Comparison of ENCODE assay signal across 1 cellular context in genomic region chr17:63634163-63634562, GRCh38.
A peak's percentile ranks its signal among the peaks of the same experiment; 100 is the strongest.
TF ChIP-seq lines count a peak whose summit lies in the region.

No MANE protein-coding gene starts in this region.

TF ChIP-seq in K562, 482 proteins besides CTCF, POLR2A, EP300 and RAD21 (continues in another document):
- TF ChIP-seq ATF7 (IDR thresholded peaks at IDR 0.05) (peak; percentile 83), FOS (IDR thresholded peaks at IDR 0.05; ENCODE audit: extremely low read depth, insufficient read length) (no peak), CBFA2T2 (conservative IDR thresholded peaks at IDR 0.05) (no peak), RNF2 (IDR thresholded peaks at IDR 0.05) (no peak), NRF1 (conservative IDR thresholded peaks at IDR 0.05 in 1 of 2, IDR thresholded peaks at IDR 0.05 in 1 of 2) (0 out of 4 replicates have a peak, but pooled peaks have one; percentile 12 to 31), TBP (optimal IDR thresholded peaks at IDR 0.05; ENCODE audit: low read depth, low read length) (peak; percentile 17), TEAD1 (CRISPR knock-in tag; IDR thresholded peaks at IDR 0.05) (no peak), ZKSCAN3 (CRISPR knock-in tag; IDR thresholded peaks at IDR 0.05) (no peak), MTA3 (IDR thresholded peaks at IDR 0.05; ENCODE audit: borderline replicate concordance) (no peak), CEBPZ (IDR thresholded peaks at IDR 0.05; ENCODE audit: borderline replicate concordance, low read depth, low read length) (no peak), ZKSCAN1 (IDR thresholded peaks at IDR 0.05; ENCODE audit: low read depth, low read length) (0 out of 2 replicates have a peak, but pooled peaks have one; percentile 9), ZFP30 (CRISPR knock-in tag; IDR thresholded peaks at IDR 0.05; ENCODE audit: borderline replicate concordance) (no peak), ZNF3 (CRISPR knock-in tag; IDR thresholded peaks at IDR 0.05) (no peak), KAT2B (IDR thresholded peaks at IDR 0.05; ENCODE audit: low read depth, low read length) (no peak), ZC3H8 (IDR thresholded peaks at IDR 0.05) (no peak), ZNF23 (CRISPR knock-in tag; IDR thresholded peaks at IDR 0.05) (no peak), NUFIP1 (IDR thresholded peaks at IDR 0.05; ENCODE audit: partially characterized antibody) (no peak), ZNF830 (CRISPR knock-in tag; IDR thresholded peaks at IDR 0.05) (no peak), LEF1 (IDR thresholded peaks at IDR 0.05) (peak; percentile 66; the same call in 1 of the 2 replicates), ATF3 (IDR thresholded peaks at IDR 0.05) (peak; percentile 66), ATF3 (CRISPR knock-in tag; conservative IDR thresholded peaks at IDR 0.05) (no peak), ZZZ3 (IDR thresholded peaks at IDR 0.05) (no peak), WHSC1 (IDR thresholded peaks at IDR 0.05; ENCODE audit: low read length) (no peak), SMAD4 (CRISPR knock-in tag; conservative IDR thresholded peaks at IDR 0.05) (no peak), HDAC2 (IDR thresholded peaks at IDR 0.05) (0 out of 2 replicates have a peak, but pooled peaks have one; percentile 19), FOXK2 (conservative IDR thresholded peaks at IDR 0.05 in 1 of 2, IDR thresholded peaks at IDR 0.05 in 1 of 2; ENCODE audit: low read depth in 2 of 2) (no peak), NCOA1 (IDR thresholded peaks at IDR 0.05; ENCODE audit: low read depth) (no peak), ZBTB43 (CRISPR knock-in tag; IDR thresholded peaks at IDR 0.05) (0 out of 2 replicates have a peak, but pooled peaks have one; percentile 53), GATA2 (CRISPR knock-in tag; IDR thresholded peaks at IDR 0.05) (no peak), ZFPM2 (CRISPR knock-in tag; IDR thresholded peaks at IDR 0.05) (no peak), HDAC1 (IDR thresholded peaks at IDR 0.05) (no peak), ZNF282 (CRISPR knock-in tag; IDR thresholded peaks at IDR 0.05) (no peak), POLR2B (IDR thresholded peaks at IDR 0.05; ENCODE audit: low read depth, partially characterized antibody) (no peak), NCOA2 (IDR thresholded peaks at IDR 0.05; ENCODE audit: partially characterized antibody in 2 of 2) (no peak), STAG1 (CRISPR knock-in tag; IDR thresholded peaks at IDR 0.05; ENCODE audit: borderline replicate concordance) (no peak), HIVEP1 (CRISPR knock-in tag; IDR thresholded peaks at IDR 0.05) (no peak), E2F4 (CRISPR knock-in tag; IDR thresholded peaks at IDR 0.05; ENCODE audit: low read depth) (no peak), U2AF2 (optimal IDR thresholded peaks at IDR 0.05; ENCODE audit: low read depth, low read length) (no peak), ZNF175 (CRISPR knock-in tag; IDR thresholded peaks at IDR 0.05; ENCODE audit: low read depth) (no peak), EGR1 (conservative IDR thresholded peaks at IDR 0.05) (no peak), ETS2 (tag; IDR thresholded peaks at IDR 0.05; ENCODE audit: borderline replicate concordance, poor library complexity, severe bottlenecking) (no peak), DPF2 (IDR thresholded peaks at IDR 0.05) (peak; percentile 37), NR2C2 (CRISPR knock-in tag; IDR thresholded peaks at IDR 0.05) (no peak), NR2C2 (tag; IDR thresholded peaks at IDR 0.05) (peak; percentile 41; the same call in 1 of the 2 replicates), ZFX (CRISPR knock-in tag; IDR thresholded peaks at IDR 0.05) (peak; percentile 28; the same call in 1 of the 2 replicates), ILF3 (IDR thresholded peaks at IDR 0.05; ENCODE audit: borderline replicate concordance) (no peak), ZNF445 (CRISPR knock-in tag; IDR thresholded peaks at IDR 0.05; ENCODE audit: low read depth) (no peak)
- TF ChIP-seq, protein P1, sequence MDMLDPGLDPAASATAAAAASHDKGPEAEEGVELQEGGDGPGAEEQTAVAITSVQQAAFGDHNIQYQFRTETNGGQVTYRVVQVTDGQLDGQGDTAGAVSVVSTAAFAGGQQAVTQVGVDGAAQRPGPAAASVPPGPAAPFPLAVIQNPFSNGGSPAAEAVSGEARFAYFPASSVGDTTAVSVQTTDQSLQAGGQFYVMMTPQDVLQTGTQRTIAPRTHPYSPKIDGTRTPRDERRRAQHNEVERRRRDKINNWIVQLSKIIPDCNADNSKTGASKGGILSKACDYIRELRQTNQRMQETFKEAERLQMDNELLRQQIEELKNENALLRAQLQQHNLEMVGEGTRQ (CRISPR knock-in tag; IDR thresholded peaks at IDR 0.05), result no peak
- TF ChIP-seq, protein P2, sequence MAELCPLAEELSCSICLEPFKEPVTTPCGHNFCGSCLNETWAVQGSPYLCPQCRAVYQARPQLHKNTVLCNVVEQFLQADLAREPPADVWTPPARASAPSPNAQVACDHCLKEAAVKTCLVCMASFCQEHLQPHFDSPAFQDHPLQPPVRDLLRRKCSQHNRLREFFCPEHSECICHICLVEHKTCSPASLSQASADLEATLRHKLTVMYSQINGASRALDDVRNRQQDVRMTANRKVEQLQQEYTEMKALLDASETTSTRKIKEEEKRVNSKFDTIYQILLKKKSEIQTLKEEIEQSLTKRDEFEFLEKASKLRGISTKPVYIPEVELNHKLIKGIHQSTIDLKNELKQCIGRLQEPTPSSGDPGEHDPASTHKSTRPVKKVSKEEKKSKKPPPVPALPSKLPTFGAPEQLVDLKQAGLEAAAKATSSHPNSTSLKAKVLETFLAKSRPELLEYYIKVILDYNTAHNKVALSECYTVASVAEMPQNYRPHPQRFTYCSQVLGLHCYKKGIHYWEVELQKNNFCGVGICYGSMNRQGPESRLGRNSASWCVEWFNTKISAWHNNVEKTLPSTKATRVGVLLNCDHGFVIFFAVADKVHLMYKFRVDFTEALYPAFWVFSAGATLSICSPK (IDR thresholded peaks at IDR 0.05; ENCODE audit: borderline replicate concordance), result no peak
- TF ChIP-seq, protein P3, sequence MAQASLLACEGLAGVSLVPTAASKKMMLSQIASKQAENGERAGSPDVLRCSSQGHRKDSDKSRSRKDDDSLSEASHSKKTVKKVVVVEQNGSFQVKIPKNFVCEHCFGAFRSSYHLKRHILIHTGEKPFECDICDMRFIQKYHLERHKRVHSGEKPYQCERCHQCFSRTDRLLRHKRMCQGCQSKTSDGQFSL (CRISPR knock-in tag; IDR thresholded peaks at IDR 0.05), result no peak
- TF ChIP-seq, protein P3 (tag; IDR thresholded peaks at IDR 0.05), result no peak
- TF ChIP-seq, protein P4, sequence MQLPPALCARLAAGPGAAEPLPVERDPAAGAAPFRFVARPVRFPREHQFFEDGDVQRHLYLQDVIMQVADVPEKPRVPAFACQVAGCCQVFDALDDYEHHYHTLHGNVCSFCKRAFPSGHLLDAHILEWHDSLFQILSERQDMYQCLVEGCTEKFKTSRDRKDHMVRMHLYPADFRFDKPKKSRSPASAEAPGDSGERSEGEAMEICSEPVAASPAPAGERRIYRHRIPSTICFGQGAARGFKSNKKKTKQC (CRISPR knock-in tag; IDR thresholded peaks at IDR 0.05), result no peak
- TF ChIP-seq, protein P5, sequence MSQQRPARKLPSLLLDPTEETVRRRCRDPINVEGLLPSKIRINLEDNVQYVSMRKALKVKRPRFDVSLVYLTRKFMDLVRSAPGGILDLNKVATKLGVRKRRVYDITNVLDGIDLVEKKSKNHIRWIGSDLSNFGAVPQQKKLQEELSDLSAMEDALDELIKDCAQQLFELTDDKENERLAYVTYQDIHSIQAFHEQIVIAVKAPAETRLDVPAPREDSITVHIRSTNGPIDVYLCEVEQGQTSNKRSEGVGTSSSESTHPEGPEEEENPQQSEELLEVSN (IDR thresholded peaks at IDR 0.05; ENCODE audit: borderline replicate concordance in 1 of 2, extremely low read depth in 1 of 2, insufficient read depth in 1 of 2, insufficient read length in 1 of 2, low read depth in 1 of 2, low read length in 1 of 2, poor library complexity in 1 of 2, severe bottlenecking in 1 of 2), result no peak
- TF ChIP-seq, protein P6, sequence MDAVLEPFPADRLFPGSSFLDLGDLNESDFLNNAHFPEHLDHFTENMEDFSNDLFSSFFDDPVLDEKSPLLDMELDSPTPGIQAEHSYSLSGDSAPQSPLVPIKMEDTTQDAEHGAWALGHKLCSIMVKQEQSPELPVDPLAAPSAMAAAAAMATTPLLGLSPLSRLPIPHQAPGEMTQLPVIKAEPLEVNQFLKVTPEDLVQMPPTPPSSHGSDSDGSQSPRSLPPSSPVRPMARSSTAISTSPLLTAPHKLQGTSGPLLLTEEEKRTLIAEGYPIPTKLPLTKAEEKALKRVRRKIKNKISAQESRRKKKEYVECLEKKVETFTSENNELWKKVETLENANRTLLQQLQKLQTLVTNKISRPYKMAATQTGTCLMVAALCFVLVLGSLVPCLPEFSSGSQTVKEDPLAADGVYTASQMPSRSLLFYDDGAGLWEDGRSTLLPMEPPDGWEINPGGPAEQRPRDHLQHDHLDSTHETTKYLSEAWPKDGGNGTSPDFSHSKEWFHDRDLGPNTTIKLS (IDR thresholded peaks at IDR 0.05; ENCODE audit: borderline replicate concordance, low read depth), result no peak
- TF ChIP-seq, protein P7, sequence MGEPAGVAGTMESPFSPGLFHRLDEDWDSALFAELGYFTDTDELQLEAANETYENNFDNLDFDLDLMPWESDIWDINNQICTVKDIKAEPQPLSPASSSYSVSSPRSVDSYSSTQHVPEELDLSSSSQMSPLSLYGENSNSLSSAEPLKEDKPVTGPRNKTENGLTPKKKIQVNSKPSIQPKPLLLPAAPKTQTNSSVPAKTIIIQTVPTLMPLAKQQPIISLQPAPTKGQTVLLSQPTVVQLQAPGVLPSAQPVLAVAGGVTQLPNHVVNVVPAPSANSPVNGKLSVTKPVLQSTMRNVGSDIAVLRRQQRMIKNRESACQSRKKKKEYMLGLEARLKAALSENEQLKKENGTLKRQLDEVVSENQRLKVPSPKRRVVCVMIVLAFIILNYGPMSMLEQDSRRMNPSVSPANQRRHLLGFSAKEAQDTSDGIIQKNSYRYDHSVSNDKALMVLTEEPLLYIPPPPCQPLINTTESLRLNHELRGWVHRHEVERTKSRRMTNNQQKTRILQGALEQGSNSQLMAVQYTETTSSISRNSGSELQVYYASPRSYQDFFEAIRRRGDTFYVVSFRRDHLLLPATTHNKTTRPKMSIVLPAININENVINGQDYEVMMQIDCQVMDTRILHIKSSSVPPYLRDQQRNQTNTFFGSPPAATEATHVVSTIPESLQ (CRISPR knock-in tag; IDR thresholded peaks at IDR 0.05), result no peak
- TF ChIP-seq, protein P8, sequence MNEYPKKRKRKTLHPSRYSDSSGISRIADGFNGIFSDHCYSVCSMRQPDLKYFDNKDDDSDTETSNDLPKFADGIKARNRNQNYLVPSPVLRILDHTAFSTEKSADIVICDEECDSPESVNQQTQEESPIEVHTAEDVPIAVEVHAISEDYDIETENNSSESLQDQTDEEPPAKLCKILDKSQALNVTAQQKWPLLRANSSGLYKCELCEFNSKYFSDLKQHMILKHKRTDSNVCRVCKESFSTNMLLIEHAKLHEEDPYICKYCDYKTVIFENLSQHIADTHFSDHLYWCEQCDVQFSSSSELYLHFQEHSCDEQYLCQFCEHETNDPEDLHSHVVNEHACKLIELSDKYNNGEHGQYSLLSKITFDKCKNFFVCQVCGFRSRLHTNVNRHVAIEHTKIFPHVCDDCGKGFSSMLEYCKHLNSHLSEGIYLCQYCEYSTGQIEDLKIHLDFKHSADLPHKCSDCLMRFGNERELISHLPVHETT (CRISPR knock-in tag; conservative IDR thresholded peaks at IDR 0.05 in 1 of 2, IDR thresholded peaks at IDR 0.05 in 1 of 2), result peak in 1 of 2 experiments; percentile 45; a peak in 1 of 4 replicates
